Comparison of ENCODE assay signal across 8 cellular contexts in genomic region chr10:117174439-117175214, GRCh38. TPM values are rescaled to one million over a fixed set of nuclear protein-coding genes. Genes with fewer than 3 reads are reported as not detected.
DNase-seq lines count a peak whose midpoint lies in the region; ATAC-seq and TF ChIP-seq lines count a peak whose summit lies in the region.

No MANE protein-coding gene starts in this region.

- no peaks in the 10 kb centered on the region for H3K36me3 Mint-ChIP-seq in activated B cell treated with CpG ODN at 0.5 μM for 24 hours (ENCODE audit: low read depth)

- H3K27me3 ChIP-seq in A673 (replicated peaks; ENCODE audit: insufficient read depth, low read depth, low read length, poor library complexity), result no peaks in the 10 kb centered on the region

- H3K4me1 ChIP-seq in A673 (ENCODE audit: insufficient read depth, low read length, poor library complexity, severe bottlenecking), result peaks cover 15% of the 10 kb centered on the region

- no peaks in the 10 kb centered on the region for H3K36me3 ChIP-seq in A673 (ENCODE audit: insufficient read depth, low read length, poor library complexity, severe bottlenecking)

- H3K9me3 Mint-ChIP-seq in activated B cell treated with CpG ODN at 0.5 μM for 24 hours, result no peaks in the 10 kb centered on the region

- H3K27ac Mint-ChIP-seq in activated B cell treated with CpG ODN at 0.5 μM for 24 hours, result no peak overlapping the region

- H3K9me3 ChIP-seq in A673 (ENCODE audit: low read depth, low read length, poor library complexity, severe bottlenecking), result no peaks in the 10 kb centered on the region

- intact Hi-C loops in A673 (cut with micrococcal nuclease; ENCODE audit: unreplicated experiment) (loop anchor here (1.0 to 2.0 kb wide), 4 partner anchors 84 to 730 kb away; no protein-coding TSS in a partner anchor), activated B cell treated with CpG ODN at 0.5 μM for 24 hours (cut with micrococcal nuclease) (loop anchor here (1.0 to 5.0 kb wide), 5 partner anchors 326 to 732 kb away; partner anchors contain the start of gene HSPA12A)

- peak overlapping the region; percentile 51 for H3K4me3 ChIP-seq in A673 (ENCODE audit: low read depth, low read length, poor library complexity, severe bottlenecking)

- peaks cover 18% of the 10 kb centered on the region for H3K4me1 Mint-ChIP-seq in activated B cell treated with CpG ODN at 0.5 μM for 24 hours

- CTCF ChIA-PET in A673 (lab: Charles Lee) (interaction anchor here (0.6 to 2.3 kb wide), 17 partner anchors 8 to 731 kb away, joined by 3 to 38 read pairs (median 4); partner anchors contain the start of gene ENO4), activated B cell treated with CpG ODN at 0.5 μM for 24 hours (lab: Charles Lee) (interaction anchor here (0.6 to 3.9 kb wide), 20 partner anchors 11 to 492 kb away, joined by 3 to 89 read pairs (median 4); partner anchors contain the start of genes ENO4 and SHTN1)

- DNase-seq in A673 (ENCODE audit: low spot score), result peak; percentile 96
- DNase-seq in NCI-H2107 (lab: John Stamatoyannopoulos, UW), result peak; percentile 25
- peak; percentile 56 for DNase-seq in activated B cell treated with CpG ODN at 0.5 μM for 24 hours
- peak; percentile 90 for DNase-seq in cerebellar cortex (ENCODE audit: low spot score)
- DNase-seq in kidney tubule cell (ENCODE audit: low spot score), result peak; percentile 84
- DNase-seq in stimulated activated CD4-positive, alpha-beta T cell treated with anti-CD3 and anti-CD28 coated beads, Interleukin-1b, Interleukin-23, amount 100 ng/mL, for 1 hour (ENCODE audit: low read depth in 2 of 2), result peak; percentile 51 to 78

- BruUV-seq in A673 (replicated peaks; lab: Mats Ljungman, UMichigan), result TSS peak; percentile 70

- H3K27me3 Mint-ChIP-seq in activated B cell treated with CpG ODN at 0.5 μM for 24 hours, result peaks cover 38% of the 10 kb centered on the region

- TF ChIP-seq CTCF in A673 (conservative IDR thresholded peaks at IDR 0.05; ENCODE audit: low read depth, low read length), result peak; percentile 93
- no peak for TF ChIP-seq CTCF in activated B cell treated with CpG ODN at 0.5 μM for 24 hours (IDR thresholded peaks at IDR 0.05)

- H3K27ac ChIP-seq in A673 (ENCODE audit: low read depth, low read length, poor library complexity, severe bottlenecking), result peak overlapping the region; percentile 65

- peak overlapping the region; percentile 85 for H3K4me3 Mint-ChIP-seq in activated B cell treated with CpG ODN at 0.5 μM for 24 hours

- ATAC-seq in GM18511 (IDR thresholded peaks at IDR 0.05; ENCODE audit: unreplicated experiment), result peak; percentile 85
- ATAC-seq in HG03060 (IDR thresholded peaks at IDR 0.05; ENCODE audit: low read depth, unreplicated experiment), result peak; percentile 84
- ATAC-seq in activated B cell treated with CpG ODN at 0.5 μM for 24 hours (ENCODE audit: low read depth), result peak; percentile 83

- POLR2A ChIA-PET in A673 (lab: Charles Lee; ENCODE audit: low non-redundant PET), result interaction anchor here (0.5 to 0.7 kb wide), 4 partner anchors 84 to 364 kb away, joined by 3 to 4 read pairs (median 3); no protein-coding TSS in a partner anchor
- POLR2A ChIA-PET in activated B cell treated with CpG ODN at 0.5 μM for 24 hours (lab: Charles Lee), result no interaction called here

RNA-seq across cellular contexts. Expression of gene KCNK18, which starts 22.7 kb away (rescaled TPM):
- 0.43 and 0.44 TPM in 2 replicates for total RNA-seq in A673 (2021)
- not detected in 2 replicates for total RNA-seq in activated B cell treated with CpG ODN at 0.5 μM for 24 hours

RNA-seq across cellular contexts. Expression of gene VAX1, which starts 36.6 kb away (rescaled TPM):
- total RNA-seq in A673 (2021), result 65.1 and 74.4 TPM in 2 replicates
- not detected in 2 replicates for total RNA-seq in activated B cell treated with CpG ODN at 0.5 μM for 24 hours

Comparison
In these comparisons a context has a peak if more than half of its experiments do, and no peak if none do; other contexts are left out.
1. Peak in every context shown above with its lines: DNase-seq, ATAC-seq, H3K4me3 ChIP-seq and H3K27ac ChIP-seq.
2. DNase-seq: peak in every context shown above with its lines; median percentile 96 in A673; 90 in cerebellar cortex; 84 in kidney tubule cell; 64 in stimulated activated CD4-positive, alpha-beta T cell treated with anti-CD3 and anti-CD28 coated beads, Interleukin-1b, Interleukin-23, amount 100 ng/mL, for 1 hour; 56 in activated B cell treated with CpG ODN at 0.5 μM for 24 hours; 25 in NCI-H2107.
3. RNA of gene VAX1, which starts 36.6 kb away (total RNA-seq): 65.1 to 74.4 TPM in A673; not detected in activated B cell treated with CpG ODN at 0.5 μM for 24 hours; every median in the first group is over 10 times any median in the second.